ENCODE assay signal across 8 cellular contexts in genomic region chr16:997440-998051, GRCh38. TPM values are rescaled to one million over a fixed set of nuclear protein-coding genes. Genes with fewer than 3 reads are reported as not detected.
DNase-seq lines count a peak whose midpoint lies in the region; ATAC-seq, FAIRE-seq and TF ChIP-seq lines count a peak whose summit lies in the region.

No MANE protein-coding gene starts in this region.

- H3K9me3 Mint-ChIP-seq in activated CD8-positive, alpha-beta memory T cell treated with anti-CD3 and anti-CD28 coated beads, Interleukin-2, amount 10 ng/mL, durations not matched to agents 7 days and 5 days (ENCODE audit: low read depth), result no peaks in the 10 kb centered on the region

- H3K36me3 ChIP-seq in esophagus muscularis mucosa, result no peaks in the 10 kb centered on the region
- no peaks in the 10 kb centered on the region for H3K36me3 ChIP-seq in psoas muscle (ENCODE audit: insufficient read depth in 1 of 2, low read depth in 1 of 2)
- no peaks in the 10 kb centered on the region for H3K36me3 ChIP-seq in ovary

- TF ChIP-seq EP300 in esophagus muscularis mucosa (IDR thresholded peaks at IDR 0.05) (no peak), ovary (IDR thresholded peaks at IDR 0.05) (no peak)

- no peak for FAIRE-seq in GM19239 (lab: Jason Lieb, UNC)

- intact Hi-C loops in esophagus muscularis mucosa (cut with DNase I), result no loop called here
- intact Hi-C loops in psoas muscle (cut with DNase I), result no loop called here
- intact Hi-C loops in ovary (cut with DNase I), result no loop called here

- peak; percentile 9 for DNase-seq in NB4 (ENCODE audit: low read depth)
- peak; percentile 59 for DNase-seq in activated CD8-positive, alpha-beta memory T cell treated with anti-CD3 and anti-CD28 coated beads, Interleukin-2, amount 10 ng/mL, durations not matched to agents 7 days and 5 days
- DNase-seq in esophagus muscularis mucosa (ENCODE audit: extremely low spot score), result no peak
- DNase-seq in psoas muscle, result peak in 1 of 2 donors; percentile 68
- DNase-seq in GM19239 (ENCODE audit: insufficient read length, low spot score), result no peak
- DNase-seq in inferior parietal cortex (ENCODE audit: extremely low spot score), result no peak
- DNase-seq in NAMALWA (ENCODE audit: low spot score), result no peak
- no peak for DNase-seq in ovary

- H3K27ac Mint-ChIP-seq in activated CD8-positive, alpha-beta memory T cell treated with anti-CD3 and anti-CD28 coated beads, Interleukin-2, amount 10 ng/mL, durations not matched to agents 7 days and 5 days, result peak overlapping the region; percentile 57

- H3K4me1 ChIP-seq in esophagus muscularis mucosa (peaks cover 3 to 17% (median 7%) of the 10 kb centered on the region in 4 donors), psoas muscle (no peaks in the 10 kb centered on the region), ovary (ENCODE audit: insufficient read depth) (no peaks in the 10 kb centered on the region)

- H3K27ac ChIP-seq in esophagus muscularis mucosa (replicated peaks in 1 of 4), result no peak overlapping the region
- no peak overlapping the region for H3K27ac ChIP-seq in psoas muscle
- no peak overlapping the region for H3K27ac ChIP-seq in ovary

- H3K4me3 Mint-ChIP-seq in activated CD8-positive, alpha-beta memory T cell treated with anti-CD3 and anti-CD28 coated beads, Interleukin-2, amount 10 ng/mL, durations not matched to agents 7 days and 5 days, result peak overlapping the region; percentile 18

- H3K4me1 Mint-ChIP-seq in activated CD8-positive, alpha-beta memory T cell treated with anti-CD3 and anti-CD28 coated beads, Interleukin-2, amount 10 ng/mL, durations not matched to agents 7 days and 5 days, result peaks cover 13% of the 10 kb centered on the region

- H3K4me3 ChIP-seq in NB4 (ENCODE audit: low read depth, low read length) (no peak overlapping the region), esophagus muscularis mucosa (peak overlapping the region in 3 of 4 donors; percentile 16 to 27 (median 22)), psoas muscle (peak overlapping the region; percentile 15), ovary (no peak overlapping the region)

- no peak for TF ChIP-seq POLR2A in NB4 (IDR thresholded peaks at IDR 0.05; ENCODE audit: extremely low read depth, insufficient read length)
- no peak for TF ChIP-seq POLR2A in esophagus muscularis mucosa (IDR thresholded peaks at IDR 0.05; ENCODE audit: low read depth)
- TF ChIP-seq POLR2A in ovary (IDR thresholded peaks at IDR 0.05), result no peak

- no peaks in the 10 kb centered on the region for H3K36me3 Mint-ChIP-seq in activated CD8-positive, alpha-beta memory T cell treated with anti-CD3 and anti-CD28 coated beads, Interleukin-2, amount 10 ng/mL, durations not matched to agents 7 days and 5 days

- WGBS in esophagus muscularis mucosa, result 43% methylated on average over 16 of the region's 39 CpGs
- WGBS in psoas muscle, 3 donors, result 13 to 16% (median 13%) methylated on average over 28 to 39 of the region's 39 CpGs
- 10 to 19% (median 15%) methylated on average over 38 to 39 of the region's 39 CpGs for WGBS in ovary, 3 donors

- peaks cover 0 to 27% (median 18%) of the 10 kb centered on the region in 4 donors for H3K9me3 ChIP-seq in esophagus muscularis mucosa
- H3K9me3 ChIP-seq in psoas muscle, result no peaks in the 10 kb centered on the region
- H3K9me3 ChIP-seq in ovary, result peaks cover 5 to 20% of the 10 kb centered on the region in 2 donors

- H3K27me3 ChIP-seq in esophagus muscularis mucosa, result peaks cover 0 to 75% (median 4%) of the 10 kb centered on the region in 4 donors
- H3K27me3 ChIP-seq in psoas muscle (ENCODE audit: insufficient read depth in 3 of 3, low read length in 2 of 3), result peaks cover 0 to 83% (median 36%) of the 10 kb centered on the region in 3 donors
- no peaks in the 10 kb centered on the region for H3K27me3 ChIP-seq in ovary

- CTCF ChIA-PET in activated CD8-positive, alpha-beta memory T cell treated with anti-CD3 and anti-CD28 coated beads, Interleukin-2, amount 10 ng/mL, durations not matched to agents 7 days and 5 days (lab: Charles Lee), result interaction anchor here (2.1 kb wide), 1 partner anchor 106 kb away, joined by 4 read pairs; no protein-coding TSS in a partner anchor

- peak; percentile 58 for ATAC-seq in activated CD8-positive, alpha-beta memory T cell treated with anti-CD3 and anti-CD28 coated beads, Interleukin-2, amount 10 ng/mL, durations not matched to agents 7 days and 5 days
- peak in 3 of 4 donors; percentile 33 to 67 (median 57) for ATAC-seq in psoas muscle

- TF ChIP-seq CTCF in NB4 (IDR thresholded peaks at IDR 0.05; ENCODE audit: low read depth, low read length) (no peak), esophagus muscularis mucosa (IDR thresholded peaks at IDR 0.05) (no peak), psoas muscle (IDR thresholded peaks at IDR 0.05) (no peak), ovary (IDR thresholded peaks at IDR 0.05) (no peak)

- peaks cover 49% of the 10 kb centered on the region for H3K27me3 Mint-ChIP-seq in activated CD8-positive, alpha-beta memory T cell treated with anti-CD3 and anti-CD28 coated beads, Interleukin-2, amount 10 ng/mL, durations not matched to agents 7 days and 5 days

RNA-seq across cellular contexts. Expression of gene SOX8, which starts 16.0 kb away (rescaled TPM):
- under 1 TPM; 0.12 to 0.16 TPM for total RNA-seq in activated CD8-positive, alpha-beta memory T cell treated with anti-CD3 and anti-CD28 coated beads, Interleukin-2, amount 10 ng/mL, durations not matched to agents 7 days and 5 days
- 1 to 10 TPM; 4.1 to 4.6 (median 4.3) TPM for total RNA-seq in esophagus muscularis mucosa
- 1 to 10 TPM in 2 of 4 donors, under 1 TPM in 2; 0.57 to 2.1 (median 1.3) TPM for total RNA-seq in psoas muscle
- 1 to 10 TPM in 1 of 3 donors, under 1 TPM in 2; 0.45 to 5.0 (median 0.51) TPM for polyA plus RNA-seq in psoas muscle
- under 1 TPM; 0.08 to 0.48 (median 0.32) TPM for total RNA-seq in ovary
- polyA plus RNA-seq in ovary, result under 1 TPM; 0.25 to 0.52 TPM

RNA-seq across cellular contexts. Expression of gene LMF1, which starts 26.8 kb away (rescaled TPM):
- 10 to 100 TPM; 11.4 to 29.6 TPM for total RNA-seq in activated CD8-positive, alpha-beta memory T cell treated with anti-CD3 and anti-CD28 coated beads, Interleukin-2, amount 10 ng/mL, durations not matched to agents 7 days and 5 days
- total RNA-seq in esophagus muscularis mucosa (10 to 100 TPM; 14.5 to 32.0 (median 23.8) TPM), psoas muscle (1 to 10 TPM; 4.0 to 9.0 (median 6.8) TPM), ovary (10 to 100 TPM; 18.7 to 31.9 (median 23.8) TPM)
- polyA plus RNA-seq in psoas muscle (1 to 10 TPM; 1.9 to 2.7 (median 2.7) TPM), ovary (10 to 100 TPM in 1 of 2 donors, 1 to 10 TPM in 1; 7.8 to 17.8 TPM)

Comparison
In these comparisons a context has a peak if more than half of its experiments do, and no peak if none do; other contexts are left out.
1. DNase-seq: peak in NB4 (single experiment) and activated CD8-positive, alpha-beta memory T cell treated with anti-CD3 and anti-CD28 coated beads, Interleukin-2, amount 10 ng/mL, durations not matched to agents 7 days and 5 days (single experiment); none in esophagus muscularis mucosa (single experiment), GM19239 (single experiment), inferior parietal cortex (single experiment), NAMALWA (single experiment) and ovary (0 of 5).
2. H3K4me3 ChIP-seq: peak in esophagus muscularis mucosa (3 of 4) and psoas muscle (single experiment); none in NB4 (single experiment) and ovary (single experiment).